7 cellular contexts compared by ENCODE assay signal in the genomic region with DNA sequence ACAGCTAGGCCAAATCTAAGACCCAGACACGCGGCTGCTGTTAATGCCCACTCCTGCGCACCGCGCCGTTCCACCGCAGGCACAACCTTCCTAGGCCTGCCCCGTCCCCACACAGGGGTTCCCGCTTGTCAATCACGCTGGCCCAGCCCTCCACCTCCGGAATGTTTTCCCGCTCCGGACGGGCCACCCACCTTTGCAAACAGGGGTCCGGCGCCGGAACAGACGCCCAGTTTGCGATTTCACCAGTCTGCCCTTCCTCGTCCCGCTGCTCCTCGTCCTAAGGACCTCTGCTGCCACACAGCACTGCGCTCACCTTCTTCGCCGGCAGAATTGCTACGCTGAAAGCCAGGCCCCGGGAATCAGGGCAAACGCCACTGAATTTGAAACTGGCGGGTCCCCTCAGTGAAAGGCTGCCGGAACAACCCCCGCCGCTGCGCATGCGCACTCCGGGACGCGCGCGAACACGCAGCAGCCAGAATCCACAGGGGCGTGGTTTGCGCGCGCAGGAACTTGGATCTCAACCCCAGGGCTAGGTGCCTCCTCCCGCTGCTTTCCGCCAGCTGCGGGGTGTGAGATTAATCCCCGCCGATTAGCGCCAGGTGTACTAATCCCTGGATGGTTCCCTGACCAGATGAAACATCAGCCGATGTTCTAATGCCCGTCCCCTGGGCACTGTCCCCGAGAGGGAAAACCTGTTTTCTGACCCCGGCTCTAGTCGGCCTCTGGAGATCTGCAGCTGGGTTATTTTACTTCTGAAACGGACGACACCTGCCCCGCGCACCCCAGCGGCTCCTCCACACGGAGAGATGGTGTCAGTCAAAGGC.
A peak's percentile ranks its signal among the peaks of the same experiment; 100 is the strongest.
DNase-seq lines count a peak whose midpoint lies in the region; ATAC-seq lines count a peak whose summit lies in the region.
"Not testable (repeated sequence)": the region's sequence is repeated elsewhere in the genome, so short reads cannot be mapped to it uniquely, and the experiment has no call there.

No MANE protein-coding gene starts in this region.

- DNase-seq in NCI-H2029 treated with DMSO at 0.1 percent for 48 hours (lab: John Stamatoyannopoulos, UW) (peak; percentile 37), T1000 (lab: John Stamatoyannopoulos, UW) (peak; percentile 73), astrocyte of the hippocampus (ENCODE audit: low read depth, low spot score) (peak; percentile 87), iPS DF 4.7 (ENCODE audit: extremely low read depth, low spot score) (peak; percentile 41), sciatic nerve (ENCODE audit: low spot score) (peak; percentile 92)

- intact Hi-C loops in sciatic nerve (cut with DNase I) = not testable (repeated sequence)

- peak; percentile 35 for ATAC-seq in GM18519 (IDR thresholded peaks at IDR 0.05; ENCODE audit: low FRiP score, unreplicated experiment)
- peak; percentile 60 for ATAC-seq in HG02981 (IDR thresholded peaks at IDR 0.05; ENCODE audit: unreplicated experiment)
- ATAC-seq in sciatic nerve = peak; percentile 98

Comparison
In these comparisons a context has a peak if more than half of its experiments do, and no peak if none do; other contexts are left out.
1. Peak in every context shown above with its lines: DNase-seq and ATAC-seq.
2. ATAC-seq: peak in every context shown above with its lines; median percentile 98 in sciatic nerve; 60 in HG02981; 35 in GM18519.
3. DNase-seq: peak in every context shown above with its lines; median percentile 92 in sciatic nerve; 87 in astrocyte of the hippocampus; 73 in T1000; 41 in iPS DF 4.7; 37 in NCI-H2029 treated with DMSO at 0.1 percent for 48 hours.